In genomic region chr20:41072099-41072798, GRCh38 we compare ENCODE assay signal across 10 cellular contexts. TPM values are rescaled to one million over a fixed set of nuclear protein-coding genes. Genes with fewer than 3 reads are reported as not detected.
DNase-seq lines count a peak whose midpoint lies in the region; ATAC-seq lines count a peak whose summit lies in the region.
"Had no signal": no experiment of that assay in that cellular context is flagged by ENCODE, and none has a peak within 500 bp of the region (broad histone marks: within the 10 kb centered on the region; RNA-seq: fewer than 3 reads in every experiment).

No MANE protein-coding gene starts in this region.

- peak; percentile 76 for ATAC-seq in left ventricle myocardium superior
- no peak for ATAC-seq in GM19452 (IDR thresholded peaks at IDR 0.05; ENCODE audit: unreplicated experiment)
- ATAC-seq in HG03469 (IDR thresholded peaks at IDR 0.05; ENCODE audit: unreplicated experiment), result no peak

- no peaks in the 10 kb centered on the region for H3K9me3 ChIP-seq in adipocyte (ENCODE audit: control insufficient read depth, low read length)

- intact Hi-C loops in left ventricle myocardium superior (cut with micrococcal nuclease), result no loop called here

- H3K27me3 Mint-ChIP-seq in T-helper 1 cell treated with Interleukin-12 subunit alpha and Interleukin-12 subunit beta and Interleukin-4 antibody, amounts not matched to agents 30 μg/mL and 1 μg/mL, for 36 hours (ENCODE audit: low read depth), result no peaks in the 10 kb centered on the region

- peak overlapping the region; percentile 17 for H3K4me3 ChIP-seq in adipocyte (ENCODE audit: low read length)

- no peak overlapping the region for H3K9ac ChIP-seq in adipocyte (ENCODE audit: low read length)

- no peak for DNase-seq in T-helper 1 cell
- peak; percentile 90 for DNase-seq in adipocyte (ENCODE audit: low read depth)
- no peak for DNase-seq in left ventricle myocardium superior
- peak in 2 of 49 donors; percentile 22 to 43 for DNase-seq in substantia nigra (lab: John Stamatoyannopoulos, UW)
- DNase-seq in NCI-H1436 (lab: John Stamatoyannopoulos, UW), result no peak
- DNase-seq: effector CD4-positive, alpha-beta T cell had no signal

- peak overlapping the region; percentile 31 for H3K27ac Mint-ChIP-seq in T-helper 1 cell treated with Interleukin-12 subunit alpha and Interleukin-12 subunit beta and Interleukin-4 antibody, amounts not matched to agents 30 μg/mL and 1 μg/mL, for 36 hours

- H3K9me3 Mint-ChIP-seq in T-helper 1 cell treated with Interleukin-12 subunit alpha and Interleukin-12 subunit beta and Interleukin-4 antibody, amounts not matched to agents 30 μg/mL and 1 μg/mL, for 36 hours, result no peaks in the 10 kb centered on the region

- peaks cover 64% of the 10 kb centered on the region for H3K4me1 Mint-ChIP-seq in T-helper 1 cell treated with Interleukin-12 subunit alpha and Interleukin-12 subunit beta and Interleukin-4 antibody, amounts not matched to agents 30 μg/mL and 1 μg/mL, for 36 hours (ENCODE audit: low read depth)

- H3K4me1 ChIP-seq in adipocyte (ENCODE audit: control insufficient read depth, insufficient read depth, low read length), result peaks cover 27% of the 10 kb centered on the region

- peak overlapping the region; percentile 9 for H3K4me3 Mint-ChIP-seq in T-helper 1 cell treated with Interleukin-12 subunit alpha and Interleukin-12 subunit beta and Interleukin-4 antibody, amounts not matched to agents 30 μg/mL and 1 μg/mL, for 36 hours

- peaks cover 25% of the 10 kb centered on the region for H3K36me3 ChIP-seq in adipocyte (ENCODE audit: control insufficient read depth, insufficient read depth, low read length, severe bottlenecking)

- peak overlapping the region; percentile 5 for H3K27ac ChIP-seq in substantia nigra (ENCODE audit: low read depth, low read length, poor library complexity, severe bottlenecking)
- H3K27ac ChIP-seq: 22Rv1 had no signal

- H3K36me3 Mint-ChIP-seq in T-helper 1 cell treated with Interleukin-12 subunit alpha and Interleukin-12 subunit beta and Interleukin-4 antibody, amounts not matched to agents 30 μg/mL and 1 μg/mL, for 36 hours (ENCODE audit: low read depth), result peaks cover 23% of the 10 kb centered on the region

- no peaks in the 10 kb centered on the region for H3K27me3 ChIP-seq in adipocyte (replicated peaks; ENCODE audit: control insufficient read depth, insufficient read depth, low read length)

RNA-seq across cellular contexts. Expression of gene TOP1, which starts 43.6 kb away (rescaled TPM):
- 25.3 TPM for total RNA-seq in left ventricle myocardium superior
